ENCODE assay signal across 2 cellular contexts in genomic region chr2:231497651-231498050, GRCh38.
TF ChIP-seq lines count a peak whose summit lies in the region.

No MANE protein-coding gene starts in this region.

TF ChIP-seq in HepG2, 621 proteins besides CTCF, POLR2A, EP300 and RAD21:
- peak; percentile 79 to 89; a peak in 3 of 4 replicates for TF ChIP-seq MAFK (conservative IDR thresholded peaks at IDR 0.05 in 1 of 2, IDR thresholded peaks at IDR 0.05 in 1 of 2; ENCODE audit: low read length in 2 of 2)
- no peak for TF ChIP-seq ZNF574 (CRISPR knock-in tag; IDR thresholded peaks at IDR 0.05)
- TF ChIP-seq MAFF (IDR thresholded peaks at IDR 0.05; ENCODE audit: low read depth, low read length), result peak; percentile 82
TF ChIP-seq in HepG2: peak in this region for 2.

TF ChIP-seq in K562, 482 proteins besides CTCF, POLR2A, EP300 and RAD21:
- TF ChIP-seq ZNF41 (CRISPR knock-in tag; conservative IDR thresholded peaks at IDR 0.05) (no peak), ZNF253 (CRISPR knock-in tag; conservative IDR thresholded peaks at IDR 0.05) (no peak), MAFF (IDR thresholded peaks at IDR 0.05; ENCODE audit: low read length) (peak; percentile 57), ARID4B (CRISPR knock-in tag; IDR thresholded peaks at IDR 0.05) (no peak), C11orf30 (IDR thresholded peaks at IDR 0.05; ENCODE audit: low read depth) (peak; percentile 68), MAFG (tag; conservative IDR thresholded peaks at IDR 0.05) (0 out of 2 replicates have a peak, but pooled peaks have one; percentile 36), ZNF316 (IDR thresholded peaks at IDR 0.05) (peak; percentile 82)
